In the genomic region with DNA sequence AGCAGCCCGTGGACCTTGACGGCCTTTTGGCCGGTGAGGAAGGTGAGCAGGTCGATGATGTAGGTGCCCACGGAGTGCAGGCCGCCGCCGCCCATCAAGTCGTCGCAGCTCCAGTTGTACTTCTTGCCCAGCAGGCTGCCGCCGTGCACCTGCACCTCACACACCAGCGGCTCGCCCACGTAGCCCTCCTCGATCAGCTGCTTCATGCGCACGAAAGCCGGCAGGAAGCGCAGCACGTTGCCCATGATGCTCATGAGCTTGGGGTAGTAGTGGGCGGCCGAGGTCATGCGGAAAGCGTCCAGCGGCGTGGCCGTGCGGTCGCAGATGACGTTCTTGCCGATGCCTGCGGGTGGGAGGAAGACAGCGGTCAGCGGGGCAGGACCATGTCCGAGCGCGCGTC, we compare ENCODE assay signal across 35 cellular contexts.
"Had no signal": no experiment of that assay in that cellular context is flagged by ENCODE, and none has a peak within 500 bp of the region (broad histone marks: within the 10 kb centered on the region; RNA-seq: fewer than 3 reads in every experiment).

No MANE protein-coding gene starts in this region.

- H3K27me3 ChIP-seq: adrenal gland, body of pancreas, dorsolateral prefrontal cortex, esophagus muscularis mucosa, foreskin keratinocyte, gastroesophageal sphincter had no signal

- H3K27ac ChIP-seq: adrenal gland, body of pancreas, coronary artery, dorsolateral prefrontal cortex, esophagus muscularis mucosa, foreskin keratinocyte, gastroesophageal sphincter, WERI-Rb-1 had no signal

- H3K4me1 ChIP-seq: adrenal gland had no signal

- H3K27me3 Mint-ChIP-seq: activated B cell treated with CpG ODN at 0.5 μM for 24 hours; activated CD8-positive, alpha-beta T cell treated with anti-CD3 and anti-CD28 coated beads for 36 hours; activated naive CD4-positive, alpha-beta T cell treated with anti-CD3 and anti-CD28 coated beads, Interleukin-2, amount 50 U/mL, for 24 hours; activated naive CD8-positive, alpha-beta T cell treated with anti-CD3 and anti-CD28 coated beads for 36 hours; activated naive CD8-positive, alpha-beta T cell treated with anti-CD3 and anti-CD28 coated beads, Interleukin-2, amount 50 U/mL, for 24 hours; dendritic cell treated with granulocyte-macrophage colony-stimulating factor and Interleukin-4, amounts not matched to agents 40 ng/mL and 50 ng/mL, for 4 days had no signal

- DNase-seq: activated B cell treated with CpG ODN at 0.5 μM for 24 hours; activated CD4-positive, alpha-beta T cell treated with anti-CD3 and anti-CD28 coated beads for 48 hours; activated CD4-positive, alpha-beta T cell treated with anti-CD3 and anti-CD28 coated beads, Interleukin-2, amount 50 U/mL, for 1 hour; activated CD4-positive, alpha-beta T cell treated with anti-CD3 and anti-CD28 coated beads, Interleukin-2, amount 50 U/mL, for 48 hours; activated CD8-positive, alpha-beta memory T cell treated with anti-CD3 and anti-CD28 coated beads for 24 hours; activated CD8-positive, alpha-beta T cell treated with anti-CD3 and anti-CD28 coated beads for 36 hours; activated effector memory CD4-positive, alpha-beta T cell treated with anti-CD3 and anti-CD28 coated beads, Interleukin-2, amount 50 U/mL, for 16 hours; activated naive CD4-positive, alpha-beta T cell treated with anti-CD3 and anti-CD28 coated beads for 36 hours; activated naive CD8-positive, alpha-beta T cell treated with anti-CD3 and anti-CD28 coated beads for 36 hours; activated naive CD8-positive, alpha-beta T cell treated with anti-CD3 and anti-CD28 coated beads, Interleukin-2, amount 50 U/mL, for 24 hours; activated T-cell treated with anti-CD3 and anti-CD28 coated beads, Interleukin-2, amount 50 U/mL, for 48 hours; adrenal gland; amygdala; aorta; body of pancreas; cerebellar nuclear complex; dorsolateral prefrontal cortex; effector memory CD4-positive, alpha-beta T cell; endodermal cell; erythroblast; foreskin keratinocyte; head of caudate nucleus; T-helper 1 cell; T-helper 17 cell; T1000; WERI-Rb-1 had no signal

- ATAC-seq: activated CD4-positive, CD25-positive, alpha-beta regulatory T cell treated with anti-CD3 and anti-CD28 coated beads, Interleukin-2, amount 50 U/mL, for 24 hours; activated CD8-positive, alpha-beta T cell treated with anti-CD3 and anti-CD28 coated beads for 36 hours; activated naive CD8-positive, alpha-beta T cell treated with anti-CD3 and anti-CD28 coated beads, Interleukin-2, amount 50 U/mL, for 24 hours; body of pancreas; foreskin keratinocyte; T-helper 17 cell had no signal

- H3K4me1 Mint-ChIP-seq: activated naive CD4-positive, alpha-beta T cell treated with anti-CD3 and anti-CD28 coated beads, Interleukin-2, amount 50 U/mL, for 24 hours had no signal

- H3K4me3 ChIP-seq: adrenal gland, body of pancreas, coronary artery, dorsolateral prefrontal cortex, esophagus muscularis mucosa, gastroesophageal sphincter had no signal

- H3K36me3 ChIP-seq: adrenal gland had no signal

- H3K4me3 Mint-ChIP-seq: activated B cell treated with CpG ODN at 0.5 μM for 24 hours; activated CD8-positive, alpha-beta T cell treated with anti-CD3 and anti-CD28 coated beads for 36 hours; activated naive CD4-positive, alpha-beta T cell treated with anti-CD3 and anti-CD28 coated beads for 36 hours; activated naive CD4-positive, alpha-beta T cell treated with anti-CD3 and anti-CD28 coated beads, Interleukin-2, amount 50 U/mL, for 24 hours; activated naive CD8-positive, alpha-beta T cell treated with anti-CD3 and anti-CD28 coated beads for 36 hours; activated naive CD8-positive, alpha-beta T cell treated with anti-CD3 and anti-CD28 coated beads, Interleukin-2, amount 50 U/mL, for 24 hours; activated T-helper 1 cell treated with anti-CD3 and anti-CD28 coated beads, Interleukin-12 subunit alpha, Interleukin-12 subunit beta, Interleukin-2, Interleukin-4 antibody, amounts not matched to agents 30 ng/mL and 10 ng/mL and 1 ng/mL, durations not matched to agents 14 hours and 24 hours and 36 hours; dendritic cell treated with granulocyte-macrophage colony-stimulating factor and Interleukin-4, amounts not matched to agents 40 ng/mL and 50 ng/mL, for 4 days; endodermal cell; T-helper 17 cell; T-helper 2 cell treated with Interferon-gamma antibody and Interleukin-4, amounts not matched to agents 5 μg/mL and 100 μg/mL, for 36 hours had no signal

- H3K9me3 ChIP-seq: adrenal gland, body of pancreas, esophagus muscularis mucosa, gastroesophageal sphincter had no signal

- H3K9me3 Mint-ChIP-seq: activated B cell treated with CpG ODN at 0.5 μM for 24 hours; activated CD8-positive, alpha-beta T cell treated with anti-CD3 and anti-CD28 coated beads for 36 hours; activated naive CD4-positive, alpha-beta T cell treated with anti-CD3 and anti-CD28 coated beads for 36 hours; activated naive CD4-positive, alpha-beta T cell treated with anti-CD3 and anti-CD28 coated beads, Interleukin-2, amount 50 U/mL, for 24 hours; activated naive CD8-positive, alpha-beta T cell treated with anti-CD3 and anti-CD28 coated beads for 36 hours; activated naive CD8-positive, alpha-beta T cell treated with anti-CD3 and anti-CD28 coated beads, Interleukin-2, amount 50 U/mL, for 24 hours; activated T-helper 1 cell treated with anti-CD3 and anti-CD28 coated beads, Interleukin-12 subunit alpha, Interleukin-12 subunit beta, Interleukin-2, Interleukin-4 antibody, amounts not matched to agents 30 ng/mL and 10 ng/mL and 1 ng/mL, durations not matched to agents 14 hours and 24 hours and 36 hours; activated T-helper 2 cell treated with anti-CD3 and anti-CD28 coated beads, Interferon-gamma antibody, Interleukin-2, Interleukin-4, amounts not matched to agents 10 μg/mL and 5 μg/mL and 100 μg/mL, durations not matched to agents 14 hours and 24 hours and 36 hours; dendritic cell treated with granulocyte-macrophage colony-stimulating factor and Interleukin-4, amounts not matched to agents 40 ng/mL and 50 ng/mL, for 4 days; endodermal cell; T-helper 2 cell treated with Interferon-gamma antibody and Interleukin-4, amounts not matched to agents 5 μg/mL and 100 μg/mL, for 36 hours had no signal
